In genomic region chr4:145618912-145619638, GRCh38 we compare ENCODE assay signal across 8 cellular contexts. TPM values are rescaled to one million over a fixed set of nuclear protein-coding genes. Genes with fewer than 3 reads are reported as not detected.
DNase-seq lines count a peak whose midpoint lies in the region; TF ChIP-seq lines count a peak whose summit lies in the region.

MMAA (plus strand) TSS chr4:145619385; CDS start chr4:145639140, 19,755 bp downstream.

- in situ Hi-C loops in Caki2 (cut with HindIII; ENCODE audit: low pct_unique_long_range_greater_than_20kb, low sequenced_read_pairs): no loop called here
- in situ Hi-C loops in endometrial microvascular endothelial cells (cut with HindIII; ENCODE audit: inconsistent ontology term, low pct_unique_long_range_greater_than_20kb, low sequenced_read_pairs): loop anchor here (25.0 kb wide), 1 partner anchor 432 kb away; the partner anchor contains the start of gene OTUD4

- H3K4me3 ChIP-seq in NT2/D1 (ENCODE audit: insufficient read length, low read depth): peak within 1 kb of the TSS; percentile 73

- H3K27me3 ChIP-seq in NT2/D1 (ENCODE audit: insufficient read depth, insufficient read length): no peaks in the 10 kb centered on the region

- DNase-seq in Caki2 (ENCODE audit: low read depth): peak; percentile 88
- DNase-seq in GM20000 (ENCODE audit: low spot score): peak; percentile 97
- DNase-seq in HT-29 (ENCODE audit: low spot score): peak; percentile 90
- DNase-seq in NT2/D1 (ENCODE audit: low read depth, low spot score): peak; percentile 72
- peak; percentile 88 for DNase-seq in activated CD8-positive, alpha-beta memory T cell treated with anti-CD3 and anti-CD28 coated beads, Interleukin-2, amount 50 U/mL, for 24 hours (ENCODE audit: extremely low read depth)
- peak; percentile 94 for DNase-seq in midbrain (lab: John Stamatoyannopoulos, UW)
- DNase-seq in stimulated activated CD8-positive, alpha-beta memory T cell treated with anti-CD3 and anti-CD28 coated beads, Interleukin-2, amount 100 ng/mL, for 1 hour (ENCODE audit: low read depth in 2 of 2): peak; percentile 91

- TF ChIP-seq CTCF in GM20000 (IDR thresholded peaks at IDR 0.05; ENCODE audit: extremely low read depth, missing control alignments): peak; percentile 17

- H3K9ac ChIP-seq in NT2/D1 (ENCODE audit: insufficient read length, low read depth): peak within 1 kb of the TSS; percentile 88

- no peaks in the 10 kb centered on the region for H3K9me3 ChIP-seq in NT2/D1 (ENCODE audit: insufficient read depth, low read length)

- H3K36me3 ChIP-seq in NT2/D1 (ENCODE audit: insufficient read depth, insufficient read length, low read length): no peaks in the 10 kb centered on the region

- H3K4me1 ChIP-seq in NT2/D1 (ENCODE audit: insufficient read depth, insufficient read length): no peaks in the 10 kb centered on the region

RNA-seq across cellular contexts. Expression of gene MMAA, which starts in this region (rescaled TPM):
- 5.8 and 7.1 TPM in 2 replicates for total RNA-seq in Caki2 (2014; rRNA removed; shearing (Covaris generic); ENCODE audit: low replicate concordance)
- total RNA-seq in HT-29 (2014; rRNA removed; shearing (Covaris generic)): 2.3 and 2.8 TPM in 2 replicates
- 13.9 TPM for total RNA-seq in endometrial microvascular endothelial cells (ENCODE audit: inconsistent ontology term)

Comparison
In these comparisons a context has a peak if more than half of its experiments do, and no peak if none do; other contexts are left out.
1. Peak in every context shown above with its lines: DNase-seq and H3K4me3 ChIP-seq.